In genomic region chr20:36793294-36794115, GRCh38 we compare ENCODE assay signal across 21 cellular contexts.
"Had no signal": no experiment of that assay in that cellular context is flagged by ENCODE, and none has a peak within 500 bp of the region (broad histone marks: within the 10 kb centered on the region; RNA-seq: fewer than 3 reads in every experiment).

No MANE protein-coding gene starts in this region.

- H3K27me3 ChIP-seq: body of pancreas, cardiac muscle cell, foreskin keratinocyte, pancreas, right atrium auricular region, stomach, vagina had no signal

- ATAC-seq: activated naive CD8-positive, alpha-beta T cell treated with anti-CD3 and anti-CD28 coated beads, Interleukin-2, amount 50 U/mL, for 24 hours; activated T-cell treated with anti-CD3 and anti-CD28 coated beads, Interleukin-2, amount 50 U/mL, for 72 hours; body of pancreas; foreskin keratinocyte had no signal

- H3K4me1 ChIP-seq: body of pancreas, foreskin keratinocyte, pancreas, psoas muscle, right atrium auricular region had no signal

- DNase-seq: activated CD4-positive, alpha-beta memory T cell treated with anti-CD3 and anti-CD28 coated beads for 36 hours; activated CD4-positive, alpha-beta T cell treated with anti-CD3 and anti-CD28 coated beads for 48 hours; activated gamma-delta T cell; activated naive CD4-positive, alpha-beta T cell treated with anti-CD3 and anti-CD28 coated beads, Interleukin-2, amount 50 U/mL, for 16 hours; activated naive CD8-positive, alpha-beta T cell treated with anti-CD3 and anti-CD28 coated beads, Interleukin-2, amount 50 U/mL, for 24 hours; activated T-cell treated with anti-CD3 and anti-CD28 coated beads, Interleukin-2, amount 50 U/mL, for 72 hours; body of pancreas; effector CD4-positive, alpha-beta T cell; erythroblast; foreskin keratinocyte; left ventricle myocardium inferior; psoas muscle; stimulated activated CD4-positive, alpha-beta T cell treated with anti-CD3 and anti-CD28 coated beads, Interleukin-1b, Interleukin-23, amount 100 ng/mL, for 48 hours; stomach; T1000; trophoblast cell had no signal

- H3K4me3 ChIP-seq: body of pancreas, cardiac muscle cell, left ventricle myocardium inferior, pancreas, psoas muscle, right atrium auricular region, skin epidermis, stomach, vagina had no signal

- H3K27ac ChIP-seq: body of pancreas, cardiac muscle cell, foreskin keratinocyte, left ventricle myocardium inferior, pancreas, psoas muscle, right atrium auricular region, skin epidermis, stomach, vagina had no signal

- H3K9me3 ChIP-seq: body of pancreas, left ventricle myocardium inferior, pancreas, psoas muscle, right atrium auricular region, stomach, vagina had no signal
